12 cellular contexts compared by ENCODE assay signal in the genomic region with DNA sequence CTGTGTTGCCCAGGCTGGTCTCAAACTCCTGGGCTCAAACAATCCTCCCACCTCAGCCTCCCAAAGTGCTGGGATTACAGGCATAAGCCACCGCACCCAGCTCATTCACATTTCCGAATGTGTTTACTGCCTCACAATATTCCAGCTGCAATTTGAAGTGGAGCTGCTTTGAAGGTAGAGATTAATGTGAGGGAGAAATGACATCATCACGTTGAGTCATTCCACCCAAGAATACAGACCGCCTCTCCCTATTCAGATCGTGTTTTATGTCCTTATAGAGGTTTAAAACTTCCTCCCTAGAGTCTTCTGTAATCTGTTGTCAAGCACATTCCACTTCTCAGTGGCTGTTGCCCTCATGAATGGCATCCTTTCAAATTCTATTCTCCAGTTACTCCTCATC.
DNase-seq lines count a peak whose midpoint lies in the region; ATAC-seq, FAIRE-seq and TF ChIP-seq lines count a peak whose summit lies in the region.
"Had no signal": no experiment of that assay in that cellular context is flagged by ENCODE, and none has a peak within 500 bp of the region (broad histone marks: within the 10 kb centered on the region; RNA-seq: fewer than 3 reads in every experiment).

No MANE protein-coding gene starts in this region.

- H3K4me1 ChIP-seq in CD4-positive, CD25-positive, alpha-beta regulatory T cell (ENCODE audit: control insufficient read depth, insufficient read depth, low read length, poor library complexity, severe bottlenecking), result peaks cover 34% of the 10 kb centered on the region
- H3K4me1 ChIP-seq in left lung (peaks cover 8 to 24% of the 10 kb centered on the region in 2 donors), right atrium auricular region (no peaks in the 10 kb centered on the region)

- FAIRE-seq in HTR-8/SVneo (lab: Jason Lieb, UNC), result peak; percentile 42

- TF ChIP-seq CTCF in left lung (IDR thresholded peaks at IDR 0.05) (no peak), right atrium auricular region (IDR thresholded peaks at IDR 0.05) (no peak)

- H3K9me3 Mint-ChIP-seq in CD4-positive, CD25-positive, alpha-beta regulatory T cell, result peaks cover 0 to 38% (median 11%) of the 10 kb centered on the region in 7 donors
- peaks cover 24% of the 10 kb centered on the region for H3K9me3 Mint-ChIP-seq in activated naive CD8-positive, alpha-beta T cell treated with anti-CD3 and anti-CD28 coated beads, Interleukin-2, amount 10 ng/mL, durations not matched to agents 7 days and 5 days

- H3K4me1 Mint-ChIP-seq in CD4-positive, CD25-positive, alpha-beta regulatory T cell, result peaks cover 24 to 58% (median 28%) of the 10 kb centered on the region in 4 donors
- H3K4me1 Mint-ChIP-seq in activated naive CD8-positive, alpha-beta T cell treated with anti-CD3 and anti-CD28 coated beads, Interleukin-2, amount 10 ng/mL, durations not matched to agents 7 days and 5 days, result peaks cover 39% of the 10 kb centered on the region

- intact Hi-C loops in left lung (cut with DNase I), result no loop called here

- H3K27ac Mint-ChIP-seq in CD4-positive, CD25-positive, alpha-beta regulatory T cell, result peak overlapping the region; percentile 66 to 99 (median 99)
- H3K27ac Mint-ChIP-seq in activated naive CD8-positive, alpha-beta T cell treated with anti-CD3 and anti-CD28 coated beads, Interleukin-2, amount 10 ng/mL, durations not matched to agents 7 days and 5 days, result peak overlapping the region; percentile 100

- H3K36me3 Mint-ChIP-seq in CD4-positive, CD25-positive, alpha-beta regulatory T cell, result peaks cover 21% of the 10 kb centered on the region
- H3K36me3 Mint-ChIP-seq in activated naive CD8-positive, alpha-beta T cell treated with anti-CD3 and anti-CD28 coated beads, Interleukin-2, amount 10 ng/mL, durations not matched to agents 7 days and 5 days, result peaks cover 52% of the 10 kb centered on the region

- peak overlapping the region in 2 of 4 donors; percentile 11 to 21 for H3K4me3 Mint-ChIP-seq in CD4-positive, CD25-positive, alpha-beta regulatory T cell
- peak overlapping the region; percentile 13 for H3K4me3 Mint-ChIP-seq in activated naive CD8-positive, alpha-beta T cell treated with anti-CD3 and anti-CD28 coated beads, Interleukin-2, amount 10 ng/mL, durations not matched to agents 7 days and 5 days

- H3K9me3 ChIP-seq in CD4-positive, CD25-positive, alpha-beta regulatory T cell (ENCODE audit: control insufficient read depth in 2 of 2, low read length in 2 of 2), result peaks cover 17 to 28% of the 10 kb centered on the region in 2 experiments
- H3K9me3 ChIP-seq in left lung (peaks cover 0 to 30% of the 10 kb centered on the region in 2 donors), right atrium auricular region (peaks cover under 1 to 21% of the 10 kb centered on the region in 2 donors)

- no peaks in the 10 kb centered on the region for H3K36me3 ChIP-seq in CD4-positive, CD25-positive, alpha-beta regulatory T cell (ENCODE audit: control insufficient read depth, insufficient read depth, low read length)
- no peaks in the 10 kb centered on the region for H3K36me3 ChIP-seq in left lung
- no peaks in the 10 kb centered on the region for H3K36me3 ChIP-seq in right atrium auricular region

- no peaks in the 10 kb centered on the region for H3K27me3 Mint-ChIP-seq in CD4-positive, CD25-positive, alpha-beta regulatory T cell
- no peaks in the 10 kb centered on the region for H3K27me3 Mint-ChIP-seq in activated naive CD8-positive, alpha-beta T cell treated with anti-CD3 and anti-CD28 coated beads, Interleukin-2, amount 10 ng/mL, durations not matched to agents 7 days and 5 days

- no peak for DNase-seq in CD4-positive, CD25-positive, alpha-beta regulatory T cell
- peak; percentile 79 for DNase-seq in HTR-8/SVneo (ENCODE audit: insufficient read length, low spot score)
- DNase-seq in activated naive CD8-positive, alpha-beta T cell treated with anti-CD3 and anti-CD28 coated beads, Interleukin-2, amount 10 ng/mL, durations not matched to agents 7 days and 5 days, result no peak
- DNase-seq in left lung, result no peak
- no peak for DNase-seq in NCI-H2107 (lab: John Stamatoyannopoulos, UW)
- no peak for DNase-seq in right atrium auricular region (ENCODE audit: low spot score)
- DNase-seq: anterior cingulate cortex, GF-D8, Kasumi-1 had no signal

- H3K27me3 ChIP-seq in CD4-positive, CD25-positive, alpha-beta regulatory T cell (ENCODE audit: control insufficient read depth, insufficient read depth, low read length), result no peaks in the 10 kb centered on the region
- H3K27me3 ChIP-seq in left lung (no peaks in the 10 kb centered on the region), right atrium auricular region (no peaks in the 10 kb centered on the region)

- H3K27ac ChIP-seq in CD4-positive, CD25-positive, alpha-beta regulatory T cell (ENCODE audit: insufficient read depth, low read length, poor library complexity, severe bottlenecking), result no peak overlapping the region
- peak overlapping the region in 1 of 2 donors; percentile 76 for H3K27ac ChIP-seq in left lung
- no peak overlapping the region for H3K27ac ChIP-seq in right atrium auricular region
- H3K27ac ChIP-seq: SK-N-MC had no signal

- ATAC-seq in CD4-positive, CD25-positive, alpha-beta regulatory T cell (ENCODE audit: low read depth in 2 of 2), result no peak
- no peak for ATAC-seq in activated naive CD8-positive, alpha-beta T cell treated with anti-CD3 and anti-CD28 coated beads, Interleukin-2, amount 10 ng/mL, durations not matched to agents 7 days and 5 days (ENCODE audit: low read depth)
- ATAC-seq in left lung, result peak; percentile 24
- ATAC-seq in HG02678 (IDR thresholded peaks at IDR 0.05; ENCODE audit: unreplicated experiment), result no peak
- no peak for ATAC-seq in GM18520 (IDR thresholded peaks at IDR 0.05; ENCODE audit: unreplicated experiment)

- POLR2A ChIA-PET in activated naive CD8-positive, alpha-beta T cell treated with anti-CD3 and anti-CD28 coated beads, Interleukin-2, amount 10 ng/mL, durations not matched to agents 7 days and 5 days (lab: Charles Lee), result interaction anchor here (0.7 to 9.1 kb wide), 4 partner anchors 10 to 268 kb away, joined by 4 to 164 read pairs (median 12); no protein-coding TSS in a partner anchor

- no peak overlapping the region for H3K4me3 ChIP-seq in CD4-positive, CD25-positive, alpha-beta regulatory T cell (ENCODE audit: low read depth, low read length)
- H3K4me3 ChIP-seq in left lung, result no peak overlapping the region
- H3K4me3 ChIP-seq in right atrium auricular region, result no peak overlapping the region
- H3K4me3 ChIP-seq: SK-N-MC had no signal
